In genomic region chr1:30603081-30603858, GRCh38 we compare ENCODE assay signal across 26 cellular contexts.
"Had no signal": no experiment of that assay in that cellular context is flagged by ENCODE, and none has a peak within 500 bp of the region (broad histone marks: within the 10 kb centered on the region; RNA-seq: fewer than 3 reads in every experiment).

No MANE protein-coding gene starts in this region.

- H3K27me3 ChIP-seq: neural progenitor cell, neutrophil, ovary, right lobe of liver, tibial nerve had no signal

- H3K36me3 Mint-ChIP-seq: immature natural killer cell; naive B cell; natural killer cell; neural progenitor cell; stimulated activated memory B cell treated with anti-CD40 and anti-IgM and Interleukin-4, amounts not matched to agents 10 μg/mL and 1 μg/mL and 100 μg/mL, for 72 hours; type B pancreatic cell had no signal

- H3K9me3 Mint-ChIP-seq: immature natural killer cell; natural killer cell; nephron progenitor cell; neural progenitor cell; stimulated activated naive CD8-positive, alpha-beta T cell treated with anti-CD3 and anti-CD28 coated beads, Interleukin-15, amount 100 ng/mL, for 72 hours; type B pancreatic cell had no signal

- H3K4me3 ChIP-seq: left ventricle myocardium inferior, neural progenitor cell, ovary, psoas muscle, right lobe of liver, smooth muscle cell, tibial nerve had no signal

- ATAC-seq: natural killer cell; psoas muscle; right lobe of liver; stimulated activated memory B cell treated with anti-CD40 and anti-IgM and Interleukin-4, amounts not matched to agents 10 μg/mL and 1 μg/mL and 100 μg/mL, for 72 hours; stimulated activated naive CD8-positive, alpha-beta T cell treated with anti-CD3 and anti-CD28 coated beads, Interleukin-15, amount 100 ng/mL, for 72 hours had no signal

- H3K4me3 Mint-ChIP-seq: immature natural killer cell; natural killer cell; nephron progenitor cell; neural progenitor cell; stimulated activated memory B cell treated with anti-CD40 and anti-IgM and Interleukin-4, amounts not matched to agents 10 μg/mL and 1 μg/mL and 100 μg/mL, for 72 hours; stimulated activated naive CD8-positive, alpha-beta T cell treated with anti-CD3 and anti-CD28 coated beads, Interleukin-15, amount 100 ng/mL, for 72 hours; type B pancreatic cell had no signal

- DNase-seq: hypothalamus; immature natural killer cell; kidney; left ventricle myocardium inferior; mammary epithelial cell; mesenchymal stem cell; naive B cell; natural killer cell; nephron progenitor cell; occipital lobe; ovary; psoas muscle; right lobe of liver; stimulated activated CD4-positive, alpha-beta T cell treated with anti-CD3 and anti-CD28 coated beads, Interleukin-1b, Interleukin-23, amount 100 ng/mL, for 48 hours; stimulated activated CD4-positive, alpha-beta T cell treated with anti-CD3 and anti-CD28 coated beads, Interleukin-2, amount 100 ng/mL, for 48 hours; stimulated activated CD4-positive, alpha-beta T cell treated with anti-CD3 and anti-CD28 coated beads, Interleukin-4, amount 100 ng/mL, for 4 hours; stimulated activated CD8-positive, alpha-beta memory T cell treated with anti-CD3 and anti-CD28 coated beads, Interleukin-4, amount 100 ng/mL, for 48 hours; stimulated activated naive CD4-positive, alpha-beta T cell treated with Interleukin-2 at 50 U/mL for 16 hours; stimulated activated naive CD8-positive, alpha-beta T cell treated with anti-CD3 and anti-CD28 coated beads, Interleukin-15, amount 100 ng/mL, for 72 hours; substantia nigra had no signal

- H3K9me3 ChIP-seq: left ventricle myocardium inferior, neutrophil, ovary, psoas muscle, right lobe of liver, tibial nerve had no signal

- H3K27ac ChIP-seq: left ventricle myocardium inferior, neural progenitor cell, neutrophil, ovary, psoas muscle, right lobe of liver, tibial nerve had no signal

- H3K36me3 ChIP-seq: left ventricle myocardium inferior, neural progenitor cell, neutrophil, ovary, right lobe of liver, tibial nerve had no signal

- H3K27ac Mint-ChIP-seq: immature natural killer cell; natural killer cell; nephron progenitor cell; neural progenitor cell; stimulated activated memory B cell treated with anti-CD40 and anti-IgM and Interleukin-4, amounts not matched to agents 10 μg/mL and 1 μg/mL and 100 μg/mL, for 72 hours; stimulated activated naive CD8-positive, alpha-beta T cell treated with anti-CD3 and anti-CD28 coated beads, Interleukin-15, amount 100 ng/mL, for 72 hours; type B pancreatic cell had no signal

- H3K4me1 Mint-ChIP-seq: immature natural killer cell; naive B cell; natural killer cell; neural progenitor cell; stimulated activated memory B cell treated with anti-CD40 and anti-IgM and Interleukin-4, amounts not matched to agents 10 μg/mL and 1 μg/mL and 100 μg/mL, for 72 hours; stimulated activated naive CD8-positive, alpha-beta T cell treated with anti-CD3 and anti-CD28 coated beads, Interleukin-15, amount 100 ng/mL, for 72 hours had no signal

- H3K4me1 ChIP-seq: left ventricle myocardium inferior, neural progenitor cell, psoas muscle, right lobe of liver, tibial nerve had no signal
